In genomic region chr12:1319215-1319614, GRCh38 we compare ENCODE assay signal across 3 cellular contexts.
TF ChIP-seq lines count a peak whose summit lies in the region.

No MANE protein-coding gene starts in this region.

TF ChIP-seq in SK-N-SH, 30 proteins besides CTCF, POLR2A, EP300 and RAD21 (continued from another document):
- TF ChIP-seq NFIC (IDR thresholded peaks at IDR 0.05; ENCODE audit: borderline replicate concordance): no peak
- TF ChIP-seq, protein P1, sequence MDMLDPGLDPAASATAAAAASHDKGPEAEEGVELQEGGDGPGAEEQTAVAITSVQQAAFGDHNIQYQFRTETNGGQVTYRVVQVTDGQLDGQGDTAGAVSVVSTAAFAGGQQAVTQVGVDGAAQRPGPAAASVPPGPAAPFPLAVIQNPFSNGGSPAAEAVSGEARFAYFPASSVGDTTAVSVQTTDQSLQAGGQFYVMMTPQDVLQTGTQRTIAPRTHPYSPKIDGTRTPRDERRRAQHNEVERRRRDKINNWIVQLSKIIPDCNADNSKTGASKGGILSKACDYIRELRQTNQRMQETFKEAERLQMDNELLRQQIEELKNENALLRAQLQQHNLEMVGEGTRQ (IDR thresholded peaks at IDR 0.05; ENCODE audit: borderline replicate concordance, low read depth, low read length): no peak
- TF ChIP-seq, protein P2, sequence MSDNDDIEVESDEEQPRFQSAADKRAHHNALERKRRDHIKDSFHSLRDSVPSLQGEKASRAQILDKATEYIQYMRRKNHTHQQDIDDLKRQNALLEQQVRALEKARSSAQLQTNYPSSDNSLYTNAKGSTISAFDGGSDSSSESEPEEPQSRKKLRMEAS (IDR thresholded peaks at IDR 0.05; ENCODE audit: low read depth): no peak
- no peak for TF ChIP-seq FOSL2 (IDR thresholded peaks at IDR 0.05; ENCODE audit: borderline replicate concordance, low read depth)
- TF ChIP-seq, protein P3, sequence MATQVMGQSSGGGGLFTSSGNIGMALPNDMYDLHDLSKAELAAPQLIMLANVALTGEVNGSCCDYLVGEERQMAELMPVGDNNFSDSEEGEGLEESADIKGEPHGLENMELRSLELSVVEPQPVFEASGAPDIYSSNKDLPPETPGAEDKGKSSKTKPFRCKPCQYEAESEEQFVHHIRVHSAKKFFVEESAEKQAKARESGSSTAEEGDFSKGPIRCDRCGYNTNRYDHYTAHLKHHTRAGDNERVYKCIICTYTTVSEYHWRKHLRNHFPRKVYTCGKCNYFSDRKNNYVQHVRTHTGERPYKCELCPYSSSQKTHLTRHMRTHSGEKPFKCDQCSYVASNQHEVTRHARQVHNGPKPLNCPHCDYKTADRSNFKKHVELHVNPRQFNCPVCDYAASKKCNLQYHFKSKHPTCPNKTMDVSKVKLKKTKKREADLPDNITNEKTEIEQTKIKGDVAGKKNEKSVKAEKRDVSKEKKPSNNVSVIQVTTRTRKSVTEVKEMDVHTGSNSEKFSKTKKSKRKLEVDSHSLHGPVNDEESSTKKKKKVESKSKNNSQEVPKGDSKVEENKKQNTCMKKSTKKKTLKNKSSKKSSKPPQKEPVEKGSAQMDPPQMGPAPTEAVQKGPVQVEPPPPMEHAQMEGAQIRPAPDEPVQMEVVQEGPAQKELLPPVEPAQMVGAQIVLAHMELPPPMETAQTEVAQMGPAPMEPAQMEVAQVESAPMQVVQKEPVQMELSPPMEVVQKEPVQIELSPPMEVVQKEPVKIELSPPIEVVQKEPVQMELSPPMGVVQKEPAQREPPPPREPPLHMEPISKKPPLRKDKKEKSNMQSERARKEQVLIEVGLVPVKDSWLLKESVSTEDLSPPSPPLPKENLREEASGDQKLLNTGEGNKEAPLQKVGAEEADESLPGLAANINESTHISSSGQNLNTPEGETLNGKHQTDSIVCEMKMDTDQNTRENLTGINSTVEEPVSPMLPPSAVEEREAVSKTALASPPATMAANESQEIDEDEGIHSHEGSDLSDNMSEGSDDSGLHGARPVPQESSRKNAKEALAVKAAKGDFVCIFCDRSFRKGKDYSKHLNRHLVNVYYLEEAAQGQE (IDR thresholded peaks at IDR 0.05; ENCODE audit: low read depth, low read length): no peak
- TF ChIP-seq ELF1 (IDR thresholded peaks at IDR 0.05): no peak

TF ChIP-seq in SK-N-SH treated with all-trans-retinoic acid at 6 μM for 48 hours, 23 proteins besides CTCF, POLR2A, EP300 and RAD21 (continued from another document):
- TF ChIP-seq ESRRG (CRISPR knock-in tag; IDR thresholded peaks at IDR 0.05) (no peak), TCF4 (CRISPR knock-in tag; IDR thresholded peaks at IDR 0.05; ENCODE audit: borderline replicate concordance) (no peak), PPARA (CRISPR knock-in tag; IDR thresholded peaks at IDR 0.05; ENCODE audit: borderline replicate concordance) (no peak), ISL1 (CRISPR knock-in tag; IDR thresholded peaks at IDR 0.05) (no peak), SNAI2 (CRISPR knock-in tag; IDR thresholded peaks at IDR 0.05) (no peak), TOX (CRISPR knock-in tag; IDR thresholded peaks at IDR 0.05; ENCODE audit: borderline replicate concordance) (no peak), CREB5 (CRISPR knock-in tag; IDR thresholded peaks at IDR 0.05; ENCODE audit: low read depth) (no peak), OSR1 (CRISPR knock-in tag; IDR thresholded peaks at IDR 0.05) (no peak), ZFP3 (CRISPR knock-in tag; IDR thresholded peaks at IDR 0.05) (no peak)
- TF ChIP-seq, protein P4, sequence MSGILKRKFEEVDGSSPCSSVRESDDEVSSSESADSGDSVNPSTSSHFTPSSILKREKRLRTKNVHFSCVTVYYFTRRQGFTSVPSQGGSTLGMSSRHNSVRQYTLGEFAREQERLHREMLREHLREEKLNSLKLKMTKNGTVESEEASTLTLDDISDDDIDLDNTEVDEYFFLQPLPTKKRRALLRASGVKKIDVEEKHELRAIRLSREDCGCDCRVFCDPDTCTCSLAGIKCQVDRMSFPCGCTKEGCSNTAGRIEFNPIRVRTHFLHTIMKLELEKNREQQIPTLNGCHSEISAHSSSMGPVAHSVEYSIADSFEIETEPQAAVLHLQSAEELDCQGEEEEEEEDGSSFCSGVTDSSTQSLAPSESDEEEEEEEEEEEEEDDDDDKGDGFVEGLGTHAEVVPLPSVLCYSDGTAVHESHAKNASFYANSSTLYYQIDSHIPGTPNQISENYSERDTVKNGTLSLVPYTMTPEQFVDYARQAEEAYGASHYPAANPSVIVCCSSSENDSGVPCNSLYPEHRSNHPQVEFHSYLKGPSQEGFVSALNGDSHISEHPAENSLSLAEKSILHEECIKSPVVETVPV (CRISPR knock-in tag; IDR thresholded peaks at IDR 0.05): no peak

TF ChIP-seq in K562, 482 proteins besides CTCF, POLR2A, EP300 and RAD21:
- TF ChIP-seq TFE3 (CRISPR knock-in tag; IDR thresholded peaks at IDR 0.05) (peak; percentile 9; the same call in 1 of the 2 replicates), TEAD2 (tag; IDR thresholded peaks at IDR 0.05) (no peak), HNRNPL (IDR thresholded peaks at IDR 0.05; ENCODE audit: low read depth, low read length) (no peak)
